In the genomic region with DNA sequence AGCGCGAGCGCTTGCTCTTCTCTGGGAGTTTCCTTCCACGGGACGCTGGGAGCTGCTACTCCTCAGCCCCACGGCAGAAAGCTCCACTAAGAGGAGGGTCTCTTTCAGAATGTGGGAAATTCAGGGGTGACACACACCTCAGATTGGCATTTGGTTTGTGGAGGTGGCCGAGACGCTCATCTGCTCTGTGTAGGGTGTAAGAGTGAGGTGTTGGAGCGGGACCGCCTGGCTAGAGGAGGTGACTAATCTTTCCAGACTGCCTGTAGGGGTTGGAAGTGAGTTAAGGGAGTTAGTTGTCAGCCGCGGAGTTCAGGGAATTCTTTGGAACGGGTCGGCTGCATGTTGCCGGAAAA, we compare ENCODE assay signal across 8 cellular contexts. TPM values are rescaled to one million over a fixed set of nuclear protein-coding genes. Genes with fewer than 3 reads are reported as not detected.
A peak's percentile ranks its signal among the peaks of the same experiment; 100 is the strongest.
DNase-seq lines count a peak whose midpoint lies in the region; ATAC-seq and TF ChIP-seq lines count a peak whose summit lies in the region.

No MANE protein-coding gene starts in this region.

- no peak overlapping the region for H3K27ac ChIP-seq in caudate nucleus (ENCODE audit: low read depth, low read length)

- peak overlapping the region; percentile 65 for H3K4me3 ChIP-seq in GM12864 (ENCODE audit: low read depth, low read length)

- ATAC-seq in HG02943 (IDR thresholded peaks at IDR 0.05; ENCODE audit: low read depth, unreplicated experiment) (peak; percentile 14), left lobe of liver (peak; percentile 49)

- DNase-seq in GM12864 (ENCODE audit: low read depth) (no peak), SW480 (ENCODE audit: low spot score) (peak; percentile 67), caudate nucleus (lab: John Stamatoyannopoulos, UW) (peak in 31 of 61 donors; percentile 8 to 71 (median 49)), left lobe of liver (ENCODE audit: low spot score) (no peak), ureter (ENCODE audit: low spot score) (no peak), 8988T (no peak)
- DNase-seq in stimulated activated CD4-positive, alpha-beta T cell treated with anti-CD3 and anti-CD28 coated beads, Interleukin-4, amount 100 ng/mL, for 24 hours: peak; percentile 56

- TF ChIP-seq CTCF in GM12864 (IDR thresholded peaks at IDR 0.05; ENCODE audit: low read depth, low read length, missing control alignments): no peak

RNA-seq across cellular contexts. Expression of gene PSMD11, which starts 0.7 kb away (rescaled TPM):
- total RNA-seq in left lobe of liver (49.1 TPM), ureter (80.9 TPM)

RNA-seq across cellular contexts. Expression of gene CDK5R1, which starts 41.7 kb away (rescaled TPM):
- total RNA-seq in left lobe of liver: 0.68 TPM
- total RNA-seq in ureter: 0.83 TPM

Comparison
In these comparisons a context has a peak if more than half of its experiments do, and no peak if none do; other contexts are left out.
1. DNase-seq: peak in SW480 (single experiment), caudate nucleus (31 of 61) and stimulated activated CD4-positive, alpha-beta T cell treated with anti-CD3 and anti-CD28 coated beads, Interleukin-4, amount 100 ng/mL, for 24 hours (single experiment); none in GM12864 (single experiment), left lobe of liver (single experiment), ureter (single experiment) and 8988T (single experiment).